1 cellular context compared by ENCODE assay signal in genomic region chr7:38905026-38905759, GRCh38.
TF ChIP-seq lines count a peak whose summit lies in the region.

No MANE protein-coding gene starts in this region.

TF ChIP-seq in HepG2, 621 proteins besides CTCF, POLR2A, EP300 and RAD21 (continued from another document):
- no peak for TF ChIP-seq PRDM15 (CRISPR knock-in tag; IDR thresholded peaks at IDR 0.05)
- no peak for TF ChIP-seq ZSCAN5A (CRISPR knock-in tag; IDR thresholded peaks at IDR 0.05; ENCODE audit: borderline replicate concordance)
- no peak for TF ChIP-seq EED (CRISPR knock-in tag; IDR thresholded peaks at IDR 0.05)
